Comparison of ENCODE assay signal across 13 cellular contexts in genomic region chr6:111857674-111858337, GRCh38. TPM values are rescaled to one million over a fixed set of nuclear protein-coding genes. Genes with fewer than 3 reads are reported as not detected.
DNase-seq lines count a peak whose midpoint lies in the region; ATAC-seq and TF ChIP-seq lines count a peak whose summit lies in the region.
"Had no signal": no experiment of that assay in that cellular context is flagged by ENCODE, and none has a peak within 500 bp of the region (broad histone marks: within the 10 kb centered on the region; RNA-seq: fewer than 3 reads in every experiment).

No MANE protein-coding gene starts in this region.

- H3K23ac ChIP-seq in neuronal stem cell (ENCODE audit: low read depth, low read length, poor library complexity), result no peak overlapping the region

- no peak overlapping the region for H3K4me2 ChIP-seq in neuronal stem cell (ENCODE audit: insufficient read depth, low read length, poor library complexity, severe bottlenecking)

- H3K9me3 Mint-ChIP-seq in activated CD4-positive, alpha-beta T cell treated with anti-CD3 and anti-CD28 coated beads for 36 hours (ENCODE audit: low read depth), result no peaks in the 10 kb centered on the region

- no peak overlapping the region for H3K4me3 ChIP-seq in HUES48 (ENCODE audit: low read depth, low read length)
- peak overlapping the region in 8 of 59 donors; percentile 0 to 35 (median 6) for H3K4me3 ChIP-seq in dorsolateral prefrontal cortex
- H3K4me3 ChIP-seq in neuronal stem cell (ENCODE audit: low read length in 2 of 2), result no peak overlapping the region
- H3K4me3 ChIP-seq in foreskin fibroblast (ENCODE audit: low read depth in 1 of 2, low read length in 2 of 2), result no peak overlapping the region
- H3K4me3 ChIP-seq: ascending aorta, thoracic aorta had no signal

- peak overlapping the region; percentile 91 for H3K27ac Mint-ChIP-seq in activated CD4-positive, alpha-beta T cell treated with anti-CD3 and anti-CD28 coated beads for 36 hours

- peaks cover 58% of the 10 kb centered on the region for H3K36me3 Mint-ChIP-seq in activated CD4-positive, alpha-beta T cell treated with anti-CD3 and anti-CD28 coated beads for 36 hours (ENCODE audit: low read depth)

- H4K8ac ChIP-seq in neuronal stem cell (ENCODE audit: low read depth, low read length), result no peak overlapping the region

- H4K91ac ChIP-seq in neuronal stem cell (ENCODE audit: low read depth, low read length, poor library complexity), result no peak overlapping the region

- H3K27me3 Mint-ChIP-seq in activated CD4-positive, alpha-beta T cell treated with anti-CD3 and anti-CD28 coated beads for 36 hours, result no peaks in the 10 kb centered on the region

- H3K4me1 Mint-ChIP-seq in activated CD4-positive, alpha-beta T cell treated with anti-CD3 and anti-CD28 coated beads for 36 hours, result peaks cover 98% of the 10 kb centered on the region

- H2BK12ac ChIP-seq in neuronal stem cell (ENCODE audit: low read length), result no peak overlapping the region

- H3K9ac ChIP-seq in HUES48 (ENCODE audit: low read depth, low read length), result no peak overlapping the region
- H3K9ac ChIP-seq in neuronal stem cell (ENCODE audit: low read depth, low read length, poor library complexity), result no peak overlapping the region

- H3K9me3 ChIP-seq in HUES48 (ENCODE audit: control insufficient read depth, insufficient read depth, low read length) (no peaks in the 10 kb centered on the region), neuronal stem cell (replicated peaks in 1 of 2; ENCODE audit: control insufficient read depth in 2 of 2, insufficient read depth in 1 of 2, low read depth in 1 of 2, low read length in 2 of 2) (peaks cover 0 to 3% of the 10 kb centered on the region in 2 donors)
- H3K9me3 ChIP-seq: ascending aorta, thoracic aorta had no signal

- peak overlapping the region; percentile 27 for H2BK15ac ChIP-seq in neuronal stem cell (ENCODE audit: low read length)

- H2BK120ac ChIP-seq in neuronal stem cell (ENCODE audit: low read depth, low read length), result peak overlapping the region; percentile 14

- H3K4ac ChIP-seq in neuronal stem cell (ENCODE audit: low read length), result no peak overlapping the region

- CTCF ChIA-PET in activated CD4-positive, alpha-beta T cell treated with anti-CD3 and anti-CD28 coated beads for 36 hours (lab: Charles Lee), result interaction anchor here (0.5 to 1.4 kb wide), 7 partner anchors 10 to 212 kb away, joined by 3 to 8 read pairs (median 3); no protein-coding TSS in a partner anchor

- no peaks in the 10 kb centered on the region for H3K36me3 ChIP-seq in HUES48 (ENCODE audit: control insufficient read depth, insufficient read depth, low read length)
- peaks cover 0 to 51% of the 10 kb centered on the region in 2 donors for H3K36me3 ChIP-seq in neuronal stem cell (replicated peaks in 1 of 2; ENCODE audit: control insufficient read depth in 2 of 2, insufficient read depth in 2 of 2, low read length in 2 of 2)
- H3K36me3 ChIP-seq: ascending aorta, thoracic aorta had no signal

- H3K27me3 ChIP-seq in HUES48 (ENCODE audit: control insufficient read depth, insufficient read depth, low read length), result no peaks in the 10 kb centered on the region
- H3K27me3 ChIP-seq in dorsolateral prefrontal cortex, result no peaks in the 10 kb centered on the region
- H3K27me3 ChIP-seq in neuronal stem cell (ENCODE audit: control insufficient read depth in 3 of 3, insufficient read depth in 3 of 3, low read depth in 1 of 3, low read length in 3 of 3), result no peaks in the 10 kb centered on the region
- H3K27me3 ChIP-seq: ascending aorta had no signal

- intact Hi-C loops in activated CD4-positive, alpha-beta T cell treated with anti-CD3 and anti-CD28 coated beads for 36 hours (cut with DNase I, micrococcal nuclease), result no loop called here
- intact Hi-C loops in dorsolateral prefrontal cortex (cut with DNase I), result no loop called here

- no peak overlapping the region for H2AFZ ChIP-seq in neuronal stem cell (ENCODE audit: low read length)

- peak overlapping the region; percentile 88 for H3K18ac ChIP-seq in neuronal stem cell (ENCODE audit: low read length)

- peak overlapping the region; percentile 59 for H2AK5ac ChIP-seq in neuronal stem cell (ENCODE audit: low read depth, low read length)

- no peaks in the 10 kb centered on the region for H3K79me1 ChIP-seq in neuronal stem cell (ENCODE audit: low read depth, low read length)

- TF ChIP-seq CTCF in dorsolateral prefrontal cortex (IDR thresholded peaks at IDR 0.05 in 54 of 56, conservative IDR thresholded peaks at IDR 0.05 in 2 of 56; ENCODE audit: low read depth in 1 of 56, partially characterized antibody in 56 of 56), result no peak
- TF ChIP-seq CTCF in foreskin fibroblast (IDR thresholded peaks at IDR 0.05; ENCODE audit: low read depth, low read length), result no peak

- H3K14ac ChIP-seq in neuronal stem cell (ENCODE audit: low read length), result no peak overlapping the region

- peak overlapping the region; percentile 38 for H3K4me3 Mint-ChIP-seq in activated CD4-positive, alpha-beta T cell treated with anti-CD3 and anti-CD28 coated beads for 36 hours

- POLR2A ChIA-PET in activated CD4-positive, alpha-beta T cell treated with anti-CD3 and anti-CD28 coated beads for 36 hours (lab: Charles Lee), result interaction anchor here (0.9 to 2.8 kb wide), 2 partner anchors 14 to 159 kb away, joined by 4 to 10 read pairs; no protein-coding TSS in a partner anchor

- H2BK5ac ChIP-seq in neuronal stem cell (ENCODE audit: low read length), result peak overlapping the region; percentile 4

- no peak for ATAC-seq in activated CD4-positive, alpha-beta T cell treated with anti-CD3 and anti-CD28 coated beads for 36 hours
- ATAC-seq in HG03432 (IDR thresholded peaks at IDR 0.05; ENCODE audit: unreplicated experiment), result no peak

- DNase-seq in activated CD4-positive, alpha-beta T cell treated with anti-CD3 and anti-CD28 coated beads for 36 hours, result no peak
- no peak for DNase-seq in activated CD4-positive, alpha-beta T cell treated with anti-CD3 and anti-CD28 coated beads for 1 hour
- DNase-seq in dorsolateral prefrontal cortex, result peak in 1 of 10 donors; percentile 12
- DNase-seq in neuronal stem cell (ENCODE audit: low spot score), result no peak
- no peak for DNase-seq in foreskin fibroblast
- no peak for DNase-seq in T1000 (lab: John Stamatoyannopoulos, UW)
- DNase-seq: activated CD4-positive, alpha-beta T cell treated with anti-CD3 and anti-CD28 coated beads, Interleukin-2, amount 50 U/mL, for 48 hours; MV-4-11; NCI-H226 had no signal

- WGBS in neuronal stem cell (ENCODE audit: extremely low coverage in 2 of 2, insufficient read length in 2 of 2, insufficient replicate concordance in 1 of 2), 2 donors, result no CpG with 5 or more reads among the region's 8 CpGs

- H3K27ac ChIP-seq in HUES48 (ENCODE audit: low read depth, low read length) (peak overlapping the region; percentile 58), dorsolateral prefrontal cortex (peak overlapping the region; percentile 7 to 91 (median 79)), neuronal stem cell (replicated peaks; ENCODE audit: low read length) (peak overlapping the region; percentile 75)
- H3K27ac ChIP-seq: ascending aorta, thoracic aorta had no signal

- H3K4me1 ChIP-seq in HUES48 (ENCODE audit: control insufficient read depth, insufficient read depth, low read length), result peaks cover 73% of the 10 kb centered on the region
- H3K4me1 ChIP-seq in neuronal stem cell (ENCODE audit: control insufficient read depth in 2 of 2, insufficient read depth in 1 of 2, low read depth in 1 of 2, low read length in 2 of 2), result peaks cover 19 to 47% of the 10 kb centered on the region in 2 donors
- H3K4me1 ChIP-seq: ascending aorta had no signal

RNA-seq across cellular contexts. Expression of gene FYN, which starts 15.4 kb away (rescaled TPM):
- 100 to 1,000 TPM; 345 to 504 TPM for total RNA-seq in activated CD4-positive, alpha-beta T cell treated with anti-CD3 and anti-CD28 coated beads for 36 hours
- total RNA-seq in dorsolateral prefrontal cortex, result 100 to 1,000 TPM; 174 to 413 (median 233) TPM
- polyA plus RNA-seq in neuronal stem cell (2013, experiment 1 of 2), result 176 TPM
- 174 TPM for polyA plus RNA-seq in neuronal stem cell (2013, experiment 2 of 2)
